ENCODE assay signal across 8 cellular contexts in the genomic region with DNA sequence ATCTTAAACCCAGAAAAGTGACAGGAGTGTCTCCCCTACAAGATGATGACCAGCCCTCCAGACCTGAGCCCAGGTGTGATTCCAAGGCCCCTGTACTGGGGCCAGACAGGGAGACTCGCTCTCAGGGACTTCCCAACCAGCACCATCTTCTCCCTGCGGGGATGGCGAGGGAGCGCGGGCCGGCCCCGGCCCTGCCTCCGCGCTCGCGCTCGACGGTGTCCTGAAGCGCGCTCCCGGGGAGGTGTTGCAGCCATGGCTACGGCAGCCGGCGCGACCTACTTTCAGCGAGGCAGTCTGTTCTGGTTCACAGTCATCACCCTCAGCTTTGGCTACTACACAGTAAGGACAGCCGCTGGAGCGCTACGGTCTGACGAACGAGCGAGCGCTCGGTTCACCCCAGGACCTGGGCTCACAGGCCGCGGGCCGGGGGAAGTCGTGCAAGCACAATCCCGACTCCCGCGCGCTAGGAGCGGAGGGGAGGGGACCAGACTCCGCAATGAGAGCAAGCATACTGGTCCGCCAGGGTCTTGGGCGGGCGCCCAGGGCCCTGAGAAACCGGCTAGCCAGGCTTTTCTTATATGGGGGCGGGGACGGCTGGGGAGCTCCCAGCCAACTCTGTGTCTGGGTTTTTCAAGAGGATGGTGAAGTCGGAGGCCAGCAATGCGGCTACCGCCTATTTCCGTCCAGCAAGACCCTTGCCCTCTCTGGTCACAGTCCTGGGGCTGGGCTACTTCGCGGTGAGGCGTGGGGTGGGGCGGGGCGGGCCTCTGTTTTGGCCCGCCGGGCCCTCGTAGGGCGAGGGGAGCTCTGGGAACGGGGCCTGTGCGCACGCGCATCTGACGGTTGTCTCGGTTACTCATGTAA. TPM values are rescaled to one million over a fixed set of nuclear protein-coding genes. Genes with fewer than 3 reads are reported as not detected.
A peak's percentile ranks its signal among the peaks of the same experiment; 100 is the strongest.
DNase-seq lines count a peak whose midpoint lies in the region; ATAC-seq and TF ChIP-seq lines count a peak whose summit lies in the region.

TSS of gene TMEM254 (plus strand) at position 218 of the 864 bp plus-strand sequence. CDS start at position 253, 35 bp downstream.

- intact Hi-C loops in mucosa of descending colon (cut with DNase I, micrococcal nuclease) = no loop called here

- H3K36me3 ChIP-seq in HUES48 (ENCODE audit: control insufficient read depth, insufficient read depth, low read length) = no peaks in the 10 kb centered on the region
- no peaks in the 10 kb centered on the region for H3K36me3 ChIP-seq in mucosa of descending colon (ENCODE audit: low read depth)

- peak within 1 kb of the TSS; percentile 87 for H3K9ac ChIP-seq in HUES48 (ENCODE audit: low read depth, low read length)

- H3K9me3 ChIP-seq in HUES48 (ENCODE audit: control insufficient read depth, insufficient read depth, low read length) (no peaks in the 10 kb centered on the region), mucosa of descending colon (no peaks in the 10 kb centered on the region)

- ATAC-seq in GM21423 (IDR thresholded peaks at IDR 0.05; ENCODE audit: unreplicated experiment) (peak; percentile 83), mucosa of descending colon (peak; percentile 96)

- DNase-seq in D341Med (ENCODE audit: low spot score) (peak; percentile 89), OCI-M1 (lab: John Stamatoyannopoulos, UW) (peak; percentile 97), activated T-cell treated with anti-CD3 and anti-CD28 coated beads for 24 hours (ENCODE audit: low read depth) (peak; percentile 81), epithelial cell of esophagus (ENCODE audit: low read depth) (peak; percentile 88), mucosa of descending colon (peak; percentile 94 to 95 (median 95))
- peak; percentile 64 to 82 for DNase-seq in stimulated activated CD8-positive, alpha-beta memory T cell treated with anti-CD3 and anti-CD28 coated beads, Interleukin-4, amount 100 ng/mL, for 1 hour (ENCODE audit: low read depth in 2 of 2, low spot score in 1 of 2)

- TF ChIP-seq CTCF in epithelial cell of esophagus (IDR thresholded peaks at IDR 0.05; ENCODE audit: insufficient read depth, low read depth, low read length, missing control alignments) (no peak), mucosa of descending colon (IDR thresholded peaks at IDR 0.05) (peak; percentile 11)

- peak within 1 kb of the TSS; percentile 93 for H3K4me3 ChIP-seq in HUES48 (ENCODE audit: low read depth, low read length)
- H3K4me3 ChIP-seq in epithelial cell of esophagus (ENCODE audit: low read length) = peak within 1 kb of the TSS; percentile 93
- H3K4me3 ChIP-seq in mucosa of descending colon = peak within 1 kb of the TSS; percentile 78

- no peaks in the 10 kb centered on the region for H3K27me3 ChIP-seq in HUES48 (ENCODE audit: control insufficient read depth, insufficient read depth, low read length)

- H3K27ac ChIP-seq in HUES48 (ENCODE audit: low read depth, low read length) = peak within 1 kb of the TSS; percentile 98

- H3K4me1 ChIP-seq in HUES48 (ENCODE audit: control insufficient read depth, insufficient read depth, low read length) = peaks cover 4% of the 10 kb centered on the region; the same call in 1 of the 2 replicates
- H3K4me1 ChIP-seq in mucosa of descending colon (ENCODE audit: low read depth) = peaks cover 14% of the 10 kb centered on the region

RNA-seq across cellular contexts. Expression of gene TMEM254, which starts in this region (rescaled TPM):
- 10 to 100 TPM; 17.2 to 34.5 (median 26.9) TPM for total RNA-seq in mucosa of descending colon

Comparison
In these comparisons a context has a peak if more than half of its experiments do, and no peak if none do; other contexts are left out.
1. Peak in every context shown above with its lines: DNase-seq, ATAC-seq, H3K4me3 ChIP-seq and H3K27ac ChIP-seq.